8 cellular contexts compared by ENCODE assay signal in the genomic region with DNA sequence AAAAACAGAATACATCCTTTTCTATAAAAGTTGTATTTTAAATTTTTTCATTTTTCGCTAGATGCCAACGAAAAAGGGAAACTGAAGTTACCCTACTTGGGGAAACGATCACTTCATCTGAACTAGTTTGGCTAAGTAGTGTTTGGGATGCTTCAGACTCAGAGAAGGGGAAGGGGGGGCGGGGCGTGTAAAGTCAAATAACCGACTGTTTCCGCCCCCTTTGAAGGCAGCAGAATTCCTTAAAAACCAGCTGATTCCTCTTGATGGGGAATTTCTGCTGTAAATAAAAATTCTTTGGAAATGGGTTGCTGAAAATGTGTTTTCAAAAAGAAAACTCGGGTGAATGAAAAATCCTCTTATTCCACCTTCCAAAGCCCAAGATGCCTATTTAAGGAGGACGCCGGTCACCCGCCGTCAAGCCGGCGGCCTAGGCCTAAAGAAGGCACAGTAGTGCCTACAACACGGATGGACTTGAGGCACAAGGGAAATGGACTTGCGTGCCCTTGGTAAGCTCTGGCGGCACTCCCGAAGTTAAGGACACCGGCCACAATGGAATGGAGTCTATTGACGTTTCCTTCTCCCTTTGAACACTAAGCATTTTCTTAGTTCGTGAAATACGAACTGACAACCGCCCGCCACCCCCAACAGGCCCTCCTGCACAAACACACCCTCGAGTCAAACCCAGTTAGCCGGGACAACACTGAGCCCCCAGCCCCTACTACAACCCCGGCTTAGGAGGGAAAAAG. TPM values are rescaled to one million over a fixed set of nuclear protein-coding genes. Genes with fewer than 3 reads are reported as not detected.
DNase-seq lines count a peak whose midpoint lies in the region; ATAC-seq, FAIRE-seq and TF ChIP-seq lines count a peak whose summit lies in the region.

No MANE protein-coding gene starts in this region.

- DNase-seq in GM12891 (ENCODE audit: insufficient read length, low spot score), result no peak
- DNase-seq in NCI-H2227 (lab: John Stamatoyannopoulos, UW; ENCODE audit: unreplicated experiment), result peak; percentile 44
- peak; percentile 36 for DNase-seq in activated CD8-positive, alpha-beta T cell treated with anti-CD3 and anti-CD28 coated beads for 36 hours
- DNase-seq in epithelial cell of prostate (ENCODE audit: low read depth, low spot score), result no peak

- H3K27me3 ChIP-seq in ACC112 (ENCODE audit: insufficient read depth, low read length), result no peaks in the 10 kb centered on the region

- no peak overlapping the region for H2AFZ ChIP-seq in ACC112 (ENCODE audit: low read length, unreplicated experiment)

- FAIRE-seq in GM12891 (lab: Jason Lieb, UNC), result peak; percentile 56

- POLR2A ChIA-PET in activated CD8-positive, alpha-beta T cell treated with anti-CD3 and anti-CD28 coated beads for 36 hours (lab: Charles Lee), result interaction anchor here (1.0 kb wide), 1 partner anchor 88 kb away, joined by 3 read pairs; the partner anchor contains the start of gene BRAP

- peaks cover 8% of the 10 kb centered on the region for H3K36me3 Mint-ChIP-seq in activated CD8-positive, alpha-beta T cell treated with anti-CD3 and anti-CD28 coated beads for 36 hours (ENCODE audit: low read depth)

- CTCF ChIA-PET in activated CD8-positive, alpha-beta T cell treated with anti-CD3 and anti-CD28 coated beads for 36 hours (lab: Charles Lee), result no interaction called here

- TF ChIP-seq POLR2A in GM12891 (IDR thresholded peaks at IDR 0.05; ENCODE audit: low read depth, low read length), result no peak

- peak overlapping the region; percentile 99 for H3K4me3 ChIP-seq in ACC112 (ENCODE audit: low read depth, low read length)
- H3K4me3 ChIP-seq in mesodermal cell (ENCODE audit: extremely low read depth, insufficient read depth, low read length, poor library complexity, severe bottlenecking), result peak overlapping the region; percentile 98

- peaks cover 29% of the 10 kb centered on the region for H3K4me1 Mint-ChIP-seq in activated CD8-positive, alpha-beta T cell treated with anti-CD3 and anti-CD28 coated beads for 36 hours (ENCODE audit: low read depth)

- no peaks in the 10 kb centered on the region for H3K27me3 Mint-ChIP-seq in activated CD8-positive, alpha-beta T cell treated with anti-CD3 and anti-CD28 coated beads for 36 hours

- peak overlapping the region; percentile 77 for H3K27ac Mint-ChIP-seq in activated CD8-positive, alpha-beta T cell treated with anti-CD3 and anti-CD28 coated beads for 36 hours

- intact Hi-C loops in activated CD8-positive, alpha-beta T cell treated with anti-CD3 and anti-CD28 coated beads for 36 hours (cut with micrococcal nuclease), result no loop called here

- H3K27ac ChIP-seq in ACC112 (ENCODE audit: low read depth, low read length) (peak overlapping the region; percentile 49), epithelial cell of prostate (peak overlapping the region; percentile 95), mesodermal cell (ENCODE audit: low read depth, low read length, severe bottlenecking) (peak overlapping the region; percentile 83), temporal lobe (ENCODE audit: low read depth, low read length) (peak overlapping the region; percentile 74)

- no peak for ATAC-seq in activated CD8-positive, alpha-beta T cell treated with anti-CD3 and anti-CD28 coated beads for 36 hours
- no peak for ATAC-seq in HG03460 (IDR thresholded peaks at IDR 0.05; ENCODE audit: unreplicated experiment)

- H3K9me3 ChIP-seq in mesodermal cell (ENCODE audit: control insufficient read depth, low read length), result no peaks in the 10 kb centered on the region

- H3K4me1 ChIP-seq in ACC112 (ENCODE audit: control insufficient read depth, insufficient read depth, low read length, unreplicated experiment), result peaks cover 35% of the 10 kb centered on the region
- peaks cover 9% of the 10 kb centered on the region for H3K4me1 ChIP-seq in mesodermal cell (ENCODE audit: control insufficient read depth, insufficient read depth, low read length, poor library complexity, severe bottlenecking)

- no peaks in the 10 kb centered on the region for H3K9me3 Mint-ChIP-seq in activated CD8-positive, alpha-beta T cell treated with anti-CD3 and anti-CD28 coated beads for 36 hours

- 1 to 4% methylated on average over 17 to 26 of the region's 27 CpGs for WGBS in mesodermal cell (ENCODE audit: insufficient coverage in 2 of 2), 2 experiments

- H3K4me3 Mint-ChIP-seq in activated CD8-positive, alpha-beta T cell treated with anti-CD3 and anti-CD28 coated beads for 36 hours, result peak overlapping the region; percentile 95

- TF ChIP-seq CTCF in activated CD8-positive, alpha-beta T cell treated with anti-CD3 and anti-CD28 coated beads for 36 hours (IDR thresholded peaks at IDR 0.05), result no peak

- H3K36me3 ChIP-seq in ACC112 (ENCODE audit: insufficient read depth, low read length) (no peaks in the 10 kb centered on the region), mesodermal cell (ENCODE audit: control insufficient read depth, insufficient read depth, low read length) (peaks cover 6% of the 10 kb centered on the region)

- peaks cover 69% of the 10 kb centered on the region for H3K79me2 ChIP-seq in ACC112 (ENCODE audit: control insufficient read depth, insufficient read depth, low read length, unreplicated experiment)

TF ChIP-seq in GM12891, 5 proteins besides CTCF, POLR2A, EP300 and RAD21:
- TF ChIP-seq PAX5 (IDR thresholded peaks at IDR 0.05; ENCODE audit: insufficient read depth, low read length, severe bottlenecking), result no peak
- TF ChIP-seq TAF1 (IDR thresholded peaks at IDR 0.05; ENCODE audit: low read depth, low read length), result no peak
- TF ChIP-seq POU2F2 (IDR thresholded peaks at IDR 0.05; ENCODE audit: low read depth, low read length), result no peak
- no peak for TF ChIP-seq POLR2AphosphoS5 (IDR thresholded peaks at IDR 0.05; ENCODE audit: low read depth, low read length)
- no peak for TF ChIP-seq SPI1 (IDR thresholded peaks at IDR 0.05; ENCODE audit: low read depth, low read length)
TF ChIP-seq in GM12891: peak in this region for 0.

RNA-seq across cellular contexts. Expression of gene ATXN2, which starts 2.0 kb away (rescaled TPM):
- 16.1 TPM for polyA plus RNA-seq in GM12891 (2012; ENCODE audit: low read depth, missing spikeins)
- total RNA-seq in activated CD8-positive, alpha-beta T cell treated with anti-CD3 and anti-CD28 coated beads for 36 hours, result 10 to 100 TPM; 32.2 to 35.6 TPM
- 69.4 TPM for polyA plus RNA-seq in mesodermal cell (2013, experiment 1 of 2)
- polyA plus RNA-seq in mesodermal cell (2013, experiment 2 of 2), result 60.1 TPM
- total RNA-seq in temporal lobe, result 59.7 TPM

Comparison
In these comparisons a context has a peak if more than half of its experiments do, and no peak if none do; other contexts are left out.
1. DNase-seq: peak in NCI-H2227 (single experiment) and activated CD8-positive, alpha-beta T cell treated with anti-CD3 and anti-CD28 coated beads for 36 hours (single experiment); none in GM12891 (single experiment) and epithelial cell of prostate (single experiment).
2. Peak in every context shown above with its lines, with median percentiles within 50 percentile points of each other: H3K27ac ChIP-seq.